Comparison of ENCODE assay signal across 26 cellular contexts in genomic region chr7:112882022-112882421, GRCh38.
"Had no signal": no experiment of that assay in that cellular context is flagged by ENCODE, and none has a peak within 500 bp of the region (broad histone marks: within the 10 kb centered on the region; RNA-seq: fewer than 3 reads in every experiment).

No MANE protein-coding gene starts in this region.

- H3K4me3 Mint-ChIP-seq: activated CD4-positive, alpha-beta T cell treated with anti-CD3 and anti-CD28 coated beads, Interleukin-2, amount 10 ng/mL, durations not matched to agents 24 days and 14 days; activated CD8-positive, alpha-beta T cell treated with anti-CD3 and anti-CD28 coated beads for 36 hours; activated naive CD8-positive, alpha-beta T cell treated with anti-CD3 and anti-CD28 coated beads, Interleukin-2, amount 10 ng/mL, durations not matched to agents 7 days and 5 days; naive thymus-derived CD4-positive, alpha-beta T cell had no signal

- H3K27me3 Mint-ChIP-seq: activated CD4-positive, alpha-beta T cell treated with anti-CD3 and anti-CD28 coated beads, Interleukin-2, amount 10 ng/mL, durations not matched to agents 24 days and 14 days; activated CD8-positive, alpha-beta T cell treated with anti-CD3 and anti-CD28 coated beads for 36 hours; activated naive CD8-positive, alpha-beta T cell treated with anti-CD3 and anti-CD28 coated beads, Interleukin-2, amount 10 ng/mL, durations not matched to agents 7 days and 5 days; naive thymus-derived CD4-positive, alpha-beta T cell had no signal

- H3K27ac Mint-ChIP-seq: activated CD4-positive, alpha-beta T cell treated with anti-CD3 and anti-CD28 coated beads, Interleukin-2, amount 10 ng/mL, durations not matched to agents 24 days and 14 days; activated CD8-positive, alpha-beta T cell treated with anti-CD3 and anti-CD28 coated beads for 36 hours; activated naive CD8-positive, alpha-beta T cell treated with anti-CD3 and anti-CD28 coated beads, Interleukin-2, amount 10 ng/mL, durations not matched to agents 7 days and 5 days; activated T-helper 2 cell treated with anti-CD3 and anti-CD28 coated beads, Interferon-gamma antibody, Interleukin-2, Interleukin-4, amounts not matched to agents 10 μg/mL and 5 μg/mL and 100 μg/mL, durations not matched to agents 14 hours and 24 hours and 36 hours; naive thymus-derived CD4-positive, alpha-beta T cell had no signal

- H3K27ac ChIP-seq: body of pancreas, epithelial cell of prostate, pancreas, tibial artery, uterus had no signal

- ATAC-seq: activated CD8-positive, alpha-beta T cell treated with anti-CD3 and anti-CD28 coated beads for 36 hours; body of pancreas; left lobe of liver; naive thymus-derived CD4-positive, alpha-beta T cell; stimulated activated naive CD8-positive, alpha-beta T cell treated with anti-CD3 and anti-CD28 coated beads, Interleukin-15, Interleukin-2, amounts not matched to agents 100 U/mL and 50 U/mL, for 24 hours had no signal

- H3K9me3 ChIP-seq: body of pancreas, pancreas, tibial artery, uterus had no signal

- DNase-seq: activated CD4-positive, alpha-beta T cell treated with anti-CD3 and anti-CD28 coated beads, Interleukin-2, amount 10 ng/mL, durations not matched to agents 24 days and 14 days; activated CD8-positive, alpha-beta T cell treated with anti-CD3 and anti-CD28 coated beads for 36 hours; activated naive CD4-positive, alpha-beta T cell treated with Interleukin-2 at 50 U/mL for 16 hours; activated naive CD8-positive, alpha-beta T cell treated with anti-CD3 and anti-CD28 coated beads, Interleukin-2, amount 10 ng/mL, durations not matched to agents 7 days and 5 days; activated T-cell treated with anti-CD3 and anti-CD28 coated beads, Interleukin-2, amount 50 U/mL, for 1 hour; amygdala; caudate nucleus; dorsolateral prefrontal cortex; foreskin fibroblast; hypothalamus; islet precursor cell; mammary epithelial cell; naive thymus-derived CD4-positive, alpha-beta T cell; stimulated activated CD4-positive, alpha-beta T cell treated with anti-CD3 and anti-CD28 coated beads, Interleukin-12 subunit alpha, Interleukin-12 subunit beta, amount 100 ng/mL, for 4 hours; stimulated activated CD4-positive, alpha-beta T cell treated with anti-CD3 and anti-CD28 coated beads, Interleukin-1b, Interleukin-23, amount 100 ng/mL, for 48 hours; stimulated activated CD8-positive, alpha-beta memory T cell treated with anti-CD3 and anti-CD28 coated beads, Interleukin-4, amount 100 ng/mL, for 48 hours; stimulated activated naive CD8-positive, alpha-beta T cell treated with anti-CD3 and anti-CD28 coated beads, Interleukin-15, Interleukin-2, amounts not matched to agents 100 U/mL and 50 U/mL, for 24 hours; substantia nigra; SW 1271; tibial artery; uterus had no signal

- H3K4me1 ChIP-seq: pancreas had no signal

- H3K36me3 ChIP-seq: pancreas, tibial artery, uterus had no signal

- H3K9me3 Mint-ChIP-seq: activated CD8-positive, alpha-beta T cell treated with anti-CD3 and anti-CD28 coated beads for 36 hours; activated T-helper 2 cell treated with anti-CD3 and anti-CD28 coated beads, Interferon-gamma antibody, Interleukin-2, Interleukin-4, amounts not matched to agents 10 μg/mL and 5 μg/mL and 100 μg/mL, durations not matched to agents 14 hours and 24 hours and 36 hours had no signal

- H3K4me1 Mint-ChIP-seq: activated CD4-positive, alpha-beta T cell treated with anti-CD3 and anti-CD28 coated beads, Interleukin-2, amount 10 ng/mL, durations not matched to agents 24 days and 14 days; activated naive CD8-positive, alpha-beta T cell treated with anti-CD3 and anti-CD28 coated beads, Interleukin-2, amount 10 ng/mL, durations not matched to agents 7 days and 5 days had no signal

- H3K27me3 ChIP-seq: body of pancreas, dorsolateral prefrontal cortex, pancreas, tibial artery, uterus had no signal

- H3K4me3 ChIP-seq: body of pancreas, dorsolateral prefrontal cortex, pancreas, tibial artery, uterus had no signal
